9 cellular contexts compared by ENCODE assay signal in genomic region chr7:105776068-105776790, GRCh38.
A peak's percentile ranks its signal among the peaks of the same experiment; 100 is the strongest.
DNase-seq lines count a peak whose midpoint lies in the region; ATAC-seq and TF ChIP-seq lines count a peak whose summit lies in the region.
"Had no signal": no experiment of that assay in that cellular context is flagged by ENCODE, and none has a peak within 500 bp of the region (broad histone marks: within the 10 kb centered on the region; RNA-seq: fewer than 3 reads in every experiment).

No MANE protein-coding gene starts in this region.

- DNase-seq in GM23248, result peak; percentile 100
- peak; percentile 92 for DNase-seq in glomerular visceral epithelial cell (ENCODE audit: extremely low spot score)
- peak; percentile 80 for DNase-seq in retinal pigment epithelial cell (ENCODE audit: low read depth)
- DNase-seq in stimulated activated naive CD4-positive, alpha-beta T cell (lab: John Stamatoyannopoulos, UW), result no peak
- DNase-seq in occipital lobe (lab: John Stamatoyannopoulos, UW), result no peak
- no peak for DNase-seq in NCI-H187 (lab: John Stamatoyannopoulos, UW)
- DNase-seq: stimulated activated CD4-positive, alpha-beta T cell treated with anti-CD3 and anti-CD28 coated beads, Interleukin-4, amount 100 ng/mL, for 4 hours had no signal

- no peak for TF ChIP-seq CTCF in retinal pigment epithelial cell (conservative IDR thresholded peaks at IDR 0.05; ENCODE audit: low read depth, low read length)

- H3K79me2 ChIP-seq in GM23248 (ENCODE audit: insufficient read depth), result peaks cover 13% of the 10 kb centered on the region; the same call in 1 of the 2 replicates

- ATAC-seq in SK-N-SH treated with all-trans-retinoic acid at 6 μM for 48 hours, result peak; percentile 93
- ATAC-seq in HG03025 (IDR thresholded peaks at IDR 0.05; ENCODE audit: low FRiP score, unreplicated experiment), result no peak

- H3K27me3 ChIP-seq in GM23248 (replicated peaks; ENCODE audit: insufficient read depth), result no peaks in the 10 kb centered on the region

- no peaks in the 10 kb centered on the region for H3K9me3 ChIP-seq in GM23248 (ENCODE audit: low read depth)

- peaks cover 36% of the 10 kb centered on the region for H3F3A ChIP-seq in GM23248 (ENCODE audit: insufficient read depth)

- peak overlapping the region; percentile 37; the same call in 1 of the 2 replicates for H3K4me3 ChIP-seq in GM23248
- H3K4me3 ChIP-seq in retinal pigment epithelial cell (ENCODE audit: low read length), result no peak overlapping the region

- peak overlapping the region; percentile 81 for H3K4me2 ChIP-seq in GM23248 (ENCODE audit: unreplicated experiment)

- in situ Hi-C loops in GM23248 (cut with MboI), result no loop called here

- WGBS in GM23248 (ENCODE audit: low coverage in 1 of 2, low lambda C conversion rate in 2 of 2, missing lambda C conversion rate in 2 of 2), 2 experiments, result 1 to 2% methylated on average over 6 of the region's 6 CpGs

- H3K9ac ChIP-seq in GM23248, result peak overlapping the region; percentile 37; the same call in 1 of the 2 replicates

- no peak overlapping the region for H2AFZ ChIP-seq in GM23248

- peaks cover 33% of the 10 kb centered on the region for H3K4me1 ChIP-seq in GM23248 (ENCODE audit: insufficient read depth)

- H3K9me2 ChIP-seq in GM23248 (ENCODE audit: insufficient read depth), result no peaks in the 10 kb centered on the region

- 0 out of 2 replicates have a peak, but pooled peaks cover 5% of the 10 kb centered on the region for H3K36me3 ChIP-seq in GM23248 (ENCODE audit: low read depth)

- H4K20me1 ChIP-seq in GM23248 (ENCODE audit: insufficient read depth), result no peaks in the 10 kb centered on the region

- peak overlapping the region; percentile 78 for H3K27ac ChIP-seq in GM23248

TF ChIP-seq in SK-N-SH treated with all-trans-retinoic acid at 6 μM for 48 hours, 23 proteins besides CTCF, POLR2A, EP300 and RAD21:
- peak; percentile 14; the same call in 1 of the 2 replicates for TF ChIP-seq PATZ1 (CRISPR knock-in tag; IDR thresholded peaks at IDR 0.05; ENCODE audit: borderline replicate concordance)
- no peak for TF ChIP-seq ZNF70 (CRISPR knock-in tag; IDR thresholded peaks at IDR 0.05)
- TF ChIP-seq POU6F1 (CRISPR knock-in tag; IDR thresholded peaks at IDR 0.05; ENCODE audit: borderline replicate concordance, low read depth), result no peak
- no peak for TF ChIP-seq GLIS3 (CRISPR knock-in tag; IDR thresholded peaks at IDR 0.05)
- peak; percentile 71; the same call in 1 of the 2 replicates for TF ChIP-seq ZFP3 (CRISPR knock-in tag; IDR thresholded peaks at IDR 0.05)
- TF ChIP-seq CREB5 (CRISPR knock-in tag; IDR thresholded peaks at IDR 0.05; ENCODE audit: low read depth), result no peak
- TF ChIP-seq CSDC2 (CRISPR knock-in tag; IDR thresholded peaks at IDR 0.05), result peak; percentile 53; the same call in 1 of the 2 replicates
- no peak for TF ChIP-seq SNAI2 (CRISPR knock-in tag; IDR thresholded peaks at IDR 0.05)
- TF ChIP-seq ZFP30 (CRISPR knock-in tag; IDR thresholded peaks at IDR 0.05), result no peak
- no peak for TF ChIP-seq ARNTL (CRISPR knock-in tag; IDR thresholded peaks at IDR 0.05; ENCODE audit: borderline replicate concordance, low read depth)
- peak; percentile 28; the same call in 1 of the 2 replicates for TF ChIP-seq ISL1 (CRISPR knock-in tag; IDR thresholded peaks at IDR 0.05)
- TF ChIP-seq ESRRG (CRISPR knock-in tag; IDR thresholded peaks at IDR 0.05), result no peak
- TF ChIP-seq RARB (CRISPR knock-in tag; IDR thresholded peaks at IDR 0.05), result no peak
- TF ChIP-seq ZC3H10 (CRISPR knock-in tag; IDR thresholded peaks at IDR 0.05), result peak; percentile 30
- peak; percentile 43; the same call in 1 of the 2 replicates for TF ChIP-seq TOX (CRISPR knock-in tag; IDR thresholded peaks at IDR 0.05; ENCODE audit: borderline replicate concordance)
- TF ChIP-seq CSRNP3 (CRISPR knock-in tag; IDR thresholded peaks at IDR 0.05), result no peak

Comparison
In these comparisons a context has a peak if more than half of its experiments do, and no peak if none do; other contexts are left out.
1. DNase-seq: peak in GM23248 (single experiment), glomerular visceral epithelial cell (single experiment) and retinal pigment epithelial cell (single experiment); none in stimulated activated naive CD4-positive, alpha-beta T cell (0 of 6), occipital lobe (single experiment) and NCI-H187 (0 of 2).